ENCODE assay signal across 12 cellular contexts in the genomic region with DNA sequence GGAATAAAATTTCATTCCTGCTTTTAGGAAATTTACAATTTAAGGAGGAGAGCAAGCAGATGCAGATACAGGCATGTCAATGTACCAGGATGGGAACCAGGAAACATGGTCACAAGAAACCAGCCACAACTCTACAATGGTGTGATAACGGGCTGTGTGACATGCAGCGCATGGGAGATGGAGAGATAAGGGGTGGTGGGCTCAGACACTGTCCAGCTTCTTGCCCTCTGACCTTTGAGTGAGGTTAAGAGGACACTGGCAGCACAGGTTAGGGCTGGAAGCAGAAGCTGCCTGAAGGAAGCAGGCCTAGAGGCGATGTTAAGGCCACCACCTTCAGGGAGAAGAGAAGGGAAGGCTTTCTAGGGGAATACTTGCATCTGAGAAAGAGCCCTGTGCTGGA. TPM values are rescaled to one million over a fixed set of nuclear protein-coding genes. Genes with fewer than 3 reads are reported as not detected.
DNase-seq lines count a peak whose midpoint lies in the region; ATAC-seq and TF ChIP-seq lines count a peak whose summit lies in the region.
"Had no signal": no experiment of that assay in that cellular context is flagged by ENCODE, and none has a peak within 500 bp of the region (broad histone marks: within the 10 kb centered on the region; RNA-seq: fewer than 3 reads in every experiment).

No MANE protein-coding gene starts in this region.

- peaks cover 75% of the 10 kb centered on the region for H3K4me1 Mint-ChIP-seq in T-helper 1 cell treated with Interleukin-12 subunit alpha and Interleukin-12 subunit beta and Interleukin-4 antibody, amounts not matched to agents 30 μg/mL and 1 μg/mL, for 36 hours (ENCODE audit: low read depth)
- peaks cover 57 to 90% (median 86%) of the 10 kb centered on the region in 4 donors for H3K4me1 Mint-ChIP-seq in naive thymus-derived CD8-positive, alpha-beta T cell

- intact Hi-C loops in colonic mucosa (cut with DNase I): no loop called here

- no peaks in the 10 kb centered on the region for H3K9me2 ChIP-seq in Loucy (replicated peaks; ENCODE audit: low read depth, low read length)

- H3K27ac Mint-ChIP-seq in T-helper 1 cell treated with Interleukin-12 subunit alpha and Interleukin-12 subunit beta and Interleukin-4 antibody, amounts not matched to agents 30 μg/mL and 1 μg/mL, for 36 hours: peak overlapping the region; percentile 16
- peak overlapping the region; percentile 92 to 99 (median 97) for H3K27ac Mint-ChIP-seq in naive thymus-derived CD8-positive, alpha-beta T cell

- no peaks in the 10 kb centered on the region for H3K9me3 Mint-ChIP-seq in T-helper 1 cell treated with Interleukin-12 subunit alpha and Interleukin-12 subunit beta and Interleukin-4 antibody, amounts not matched to agents 30 μg/mL and 1 μg/mL, for 36 hours
- H3K9me3 Mint-ChIP-seq in naive thymus-derived CD8-positive, alpha-beta T cell: no peaks in the 10 kb centered on the region

- H3F3A ChIP-seq in Loucy (ENCODE audit: low read depth): no peaks in the 10 kb centered on the region

- POLR2A ChIA-PET in naive thymus-derived CD8-positive, alpha-beta T cell (lab: Charles Lee): interaction anchor here (1.5 to 6.7 kb wide), 2 partner anchors 12 to 163 kb away, joined by 6 to 63 read pairs; a partner anchor contains a TSS

- peaks cover 79% of the 10 kb centered on the region for H3K79me2 ChIP-seq in Loucy (ENCODE audit: insufficient read depth, low read length)

- no peak for DNase-seq in T-helper 1 cell
- no peak for DNase-seq in naive thymus-derived CD8-positive, alpha-beta T cell
- no peak for DNase-seq in SKM-1 treated with dmso at 0.1 percent for 144 hours (lab: John Stamatoyannopoulos, UW; ENCODE audit: unreplicated experiment)
- DNase-seq in superior temporal gyrus (ENCODE audit: extremely low spot score): no peak
- DNase-seq in colonic mucosa: no peak
- DNase-seq: activated CD4-positive, CD25-positive, alpha-beta regulatory T cell treated with anti-CD3 and anti-CD28 coated beads, Interleukin-2, amount 50 U/mL, for 72 hours; left lung had no signal

- H3K27me3 Mint-ChIP-seq in T-helper 1 cell treated with Interleukin-12 subunit alpha and Interleukin-12 subunit beta and Interleukin-4 antibody, amounts not matched to agents 30 μg/mL and 1 μg/mL, for 36 hours (ENCODE audit: low read depth): no peaks in the 10 kb centered on the region
- no peaks in the 10 kb centered on the region for H3K27me3 Mint-ChIP-seq in naive thymus-derived CD8-positive, alpha-beta T cell

- peak overlapping the region; percentile 87 for H3K4me2 ChIP-seq in Loucy (ENCODE audit: low read depth, low read length, poor library complexity, severe bottlenecking)

- H3K27ac ChIP-seq in angular gyrus (ENCODE audit: low read depth, low read length) (peak overlapping the region; percentile 29), colonic mucosa (no peak overlapping the region)
- H3K27ac ChIP-seq: coronary artery, suprapubic skin had no signal

- no peak overlapping the region for H2AFZ ChIP-seq in Loucy (ENCODE audit: low read length)

- H3K9me3 ChIP-seq in Loucy (ENCODE audit: insufficient read depth, low read depth, low read length) (no peaks in the 10 kb centered on the region), colonic mucosa (no peaks in the 10 kb centered on the region)
- H3K9me3 ChIP-seq: left lung, suprapubic skin had no signal

- TF ChIP-seq CTCF in Loucy (conservative IDR thresholded peaks at IDR 0.05; ENCODE audit: low read length): no peak
- TF ChIP-seq CTCF in colonic mucosa (IDR thresholded peaks at IDR 0.05): no peak

- H3K9ac ChIP-seq in Loucy (ENCODE audit: low read depth, low read length, poor library complexity, severe bottlenecking) (peak overlapping the region; percentile 76), colonic mucosa (ENCODE audit: low read depth in 2 of 2, low read length in 2 of 2) (no peak overlapping the region)

- H3K36me3 ChIP-seq in Loucy (ENCODE audit: insufficient read depth, low read length): no peaks in the 10 kb centered on the region
- H3K36me3 ChIP-seq in colonic mucosa: no peaks in the 10 kb centered on the region
- H3K36me3 ChIP-seq: left lung, suprapubic skin had no signal

- H3K4me3 Mint-ChIP-seq in T-helper 1 cell treated with Interleukin-12 subunit alpha and Interleukin-12 subunit beta and Interleukin-4 antibody, amounts not matched to agents 30 μg/mL and 1 μg/mL, for 36 hours: peak overlapping the region; percentile 91
- peak overlapping the region; percentile 93 to 100 (median 97) for H3K4me3 Mint-ChIP-seq in naive thymus-derived CD8-positive, alpha-beta T cell

- H3K4me1 ChIP-seq in Loucy (ENCODE audit: insufficient read depth, low read length, poor library complexity, severe bottlenecking) (peaks cover 86% of the 10 kb centered on the region), colonic mucosa (no peaks in the 10 kb centered on the region)

- no peak for ATAC-seq in naive thymus-derived CD8-positive, alpha-beta T cell
- ATAC-seq: left lung had no signal

- H3K27me3 ChIP-seq in Loucy (ENCODE audit: insufficient read depth, low read length, poor library complexity, severe bottlenecking): no peaks in the 10 kb centered on the region
- no peaks in the 10 kb centered on the region for H3K27me3 ChIP-seq in colonic mucosa

- H4K20me1 ChIP-seq in Loucy (ENCODE audit: insufficient read depth, low read length, poor library complexity, severe bottlenecking): peaks cover 25% of the 10 kb centered on the region

- H3K36me3 Mint-ChIP-seq in T-helper 1 cell treated with Interleukin-12 subunit alpha and Interleukin-12 subunit beta and Interleukin-4 antibody, amounts not matched to agents 30 μg/mL and 1 μg/mL, for 36 hours (ENCODE audit: low read depth): peaks cover 56% of the 10 kb centered on the region
- H3K36me3 Mint-ChIP-seq in naive thymus-derived CD8-positive, alpha-beta T cell: peaks cover 8 to 46% (median 23%) of the 10 kb centered on the region in 3 donors

- H3K4me3 ChIP-seq in Loucy (ENCODE audit: low read length, poor library complexity, severe bottlenecking): peak overlapping the region; percentile 78
- H3K4me3 ChIP-seq in colonic mucosa: no peak overlapping the region
- H3K4me3 ChIP-seq: coronary artery, suprapubic skin had no signal

RNA-seq across cellular contexts. Expression of a gene that starts 3.0 kb away (rescaled TPM):
- 100 to 1,000 TPM; 414 to 419 TPM for total RNA-seq in naive thymus-derived CD8-positive, alpha-beta T cell
- polyA plus RNA-seq in naive thymus-derived CD8-positive, alpha-beta T cell: 100 to 1,000 TPM; 157 to 230 (median 158) TPM
- 100 to 1,000 TPM in 1 of 2 donors, 10 to 100 TPM in 1; 66.1 to 121 TPM for total RNA-seq in colonic mucosa
